In the genomic region with DNA sequence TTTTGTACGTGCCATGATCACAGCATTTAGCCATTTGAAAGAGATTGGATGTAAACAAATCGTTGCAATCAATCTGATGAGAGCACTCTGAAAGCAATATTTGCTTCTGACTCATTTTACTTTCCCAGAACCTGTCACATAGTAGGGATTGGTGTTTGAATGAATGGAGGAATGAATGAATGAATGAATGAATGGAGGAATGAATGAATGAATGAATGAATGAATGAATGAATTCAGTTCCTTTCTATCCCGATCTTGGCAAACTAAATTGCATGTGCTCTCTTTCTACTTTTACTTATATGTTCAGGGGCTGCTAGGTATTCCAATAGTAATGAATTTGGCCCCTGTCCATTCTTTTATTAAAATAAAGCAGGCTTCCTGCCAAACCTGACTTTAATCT, we compare ENCODE assay signal across 24 cellular contexts.
DNase-seq lines count a peak whose midpoint lies in the region; ATAC-seq, FAIRE-seq and TF ChIP-seq lines count a peak whose summit lies in the region.
"Had no signal": no experiment of that assay in that cellular context is flagged by ENCODE, and none has a peak within 500 bp of the region (broad histone marks: within the 10 kb centered on the region; RNA-seq: fewer than 3 reads in every experiment).

No MANE protein-coding gene starts in this region.

- H3K9me3 Mint-ChIP-seq in activated T-helper 17 cell treated with anti-CD3 and anti-CD28 coated beads, Interleukin-2, amount 50 U/mL, for 72 hours: peaks cover 12% of the 10 kb centered on the region
- peaks cover 0 to 3% of the 10 kb centered on the region in 2 donors for H3K9me3 Mint-ChIP-seq in activated T-cell treated with anti-CD3 and anti-CD28 coated beads, Interleukin-2, amount 50 U/mL, for 72 hours

- no peaks in the 10 kb centered on the region for H3K36me3 Mint-ChIP-seq in activated T-helper 17 cell treated with anti-CD3 and anti-CD28 coated beads, Interleukin-2, amount 50 U/mL, for 72 hours (ENCODE audit: low read depth)
- no peaks in the 10 kb centered on the region for H3K36me3 Mint-ChIP-seq in activated T-cell treated with anti-CD3 and anti-CD28 coated beads, Interleukin-2, amount 50 U/mL, for 72 hours (ENCODE audit: insufficient read depth in 2 of 2)
- H3K36me3 Mint-ChIP-seq: CD14-positive monocyte; CD4-positive, alpha-beta memory T cell; CD4-positive, CD25-positive, alpha-beta regulatory T cell; CD8-positive, alpha-beta memory T cell had no signal

- POLR2A ChIA-PET in GM12878 (lab: Charles Lee): no interaction called here

- H3K4me3 ChIP-seq in GM12878 (no peak overlapping the region), choroid plexus epithelial cell (ENCODE audit: low read depth, low read length) (no peak overlapping the region)
- H3K4me3 ChIP-seq: BLaER1 had no signal

- no peak overlapping the region for H3K27ac Mint-ChIP-seq in activated T-helper 17 cell treated with anti-CD3 and anti-CD28 coated beads, Interleukin-2, amount 50 U/mL, for 72 hours
- H3K27ac Mint-ChIP-seq in activated T-cell treated with anti-CD3 and anti-CD28 coated beads, Interleukin-2, amount 50 U/mL, for 72 hours: no peak overlapping the region
- H3K27ac Mint-ChIP-seq: CD14-positive monocyte; CD4-positive, alpha-beta memory T cell; CD4-positive, CD25-positive, alpha-beta regulatory T cell; CD8-positive, alpha-beta memory T cell had no signal

- SMC1A ChIA-PET in GM12878 (lab: Charles Lee; ENCODE audit: uncharacterized antibody, unreplicated experiment): no interaction called here

- no peak overlapping the region for H3K27ac ChIP-seq in GM12878 (ENCODE audit: control insufficient read depth, insufficient read depth)
- H3K27ac ChIP-seq: BLaER1 had no signal

- no peak for TF ChIP-seq CTCF in GM12878 (IDR thresholded peaks at IDR 0.05 in 2 of 3, conservative IDR thresholded peaks at IDR 0.05 in 1 of 3; ENCODE audit: control insufficient read depth in 2 of 3, extremely low read depth in 1 of 3, insufficient read depth in 1 of 3, low read depth in 3 of 3, low read length in 3 of 3)
- no peak for TF ChIP-seq CTCF in choroid plexus epithelial cell (conservative IDR thresholded peaks at IDR 0.05; ENCODE audit: low read depth, low read length)

- no TSS peak for BruUV-seq in GM12878 (replicated peaks; lab: Mats Ljungman, UMichigan)

- TF ChIP-seq EP300 in GM12878 (IDR thresholded peaks at IDR 0.05; ENCODE audit: borderline replicate concordance in 1 of 2, control insufficient read depth in 1 of 2, low read depth in 2 of 2, low read length in 2 of 2): no peak

- 14% methylated on average over 3 of the region's 3 CpGs for WGBS in GM12878 (ENCODE audit: insufficient coverage, insufficient replicate concordance, low lambda C conversion rate, missing lambda C conversion rate)

- no peak overlapping the region for H3K4me3 Mint-ChIP-seq in activated T-helper 17 cell treated with anti-CD3 and anti-CD28 coated beads, Interleukin-2, amount 50 U/mL, for 72 hours
- no peak overlapping the region for H3K4me3 Mint-ChIP-seq in activated T-cell treated with anti-CD3 and anti-CD28 coated beads, Interleukin-2, amount 50 U/mL, for 72 hours
- H3K4me3 Mint-ChIP-seq: CD14-positive monocyte; CD4-positive, alpha-beta memory T cell; CD4-positive, CD25-positive, alpha-beta regulatory T cell; CD8-positive, alpha-beta memory T cell had no signal

- DNase-seq in GM12878 (ENCODE audit: low read depth, low spot score) (no peak), choroid plexus epithelial cell (ENCODE audit: low read depth) (peak; percentile 6)
- no peak for DNase-seq in activated T-cell treated with anti-CD3 and anti-CD28 coated beads, Interleukin-2, amount 50 U/mL, for 72 hours
- DNase-seq: 8988T; ACHN; BE2C; C1 segment of cervical spinal cord; CD4-positive, alpha-beta memory T cell; CD4-positive, CD25-positive, alpha-beta regulatory T cell; CD8-positive, alpha-beta memory T cell; COR-L47; DMS 273 treated with DMSO at 0.1 percent for 48 hours; DMS153; DMS53; DMS79; DND-41; EL; GDM1 had no signal

- H2AFZ ChIP-seq in GM12878 (ENCODE audit: control insufficient read depth, low read depth, low read length): no peak overlapping the region

- RAD21 ChIA-PET in GM12878 (lab: Charles Lee; ENCODE audit: unreplicated experiment): no interaction called here

- CTCF ChIA-PET in GM12878 (lab: Yijun Ruan, JAX): no interaction called here

- intact Hi-C loops in GM12878 (cut with micrococcal nuclease; ENCODE audit: unreplicated experiment): no loop called here

- H4K20me1 ChIP-seq in GM12878 (ENCODE audit: control insufficient read depth, insufficient read depth): no peaks in the 10 kb centered on the region
- H4K20me1 ChIP-seq: BLaER1 had no signal

- FAIRE-seq in GM12878 (lab: Jason Lieb, UNC): no peak
- FAIRE-seq: A204.1, GM12891 had no signal

- peaks cover 13% of the 10 kb centered on the region for H3K27me3 Mint-ChIP-seq in activated T-helper 17 cell treated with anti-CD3 and anti-CD28 coated beads, Interleukin-2, amount 50 U/mL, for 72 hours
- peaks cover 10% of the 10 kb centered on the region for H3K27me3 Mint-ChIP-seq in activated T-cell treated with anti-CD3 and anti-CD28 coated beads, Interleukin-2, amount 50 U/mL, for 72 hours (ENCODE audit: low read depth)
- H3K27me3 Mint-ChIP-seq: CD4-positive, CD25-positive, alpha-beta regulatory T cell; CD8-positive, alpha-beta memory T cell had no signal

- no peaks in the 10 kb centered on the region for H3K4me1 Mint-ChIP-seq in activated T-helper 17 cell treated with anti-CD3 and anti-CD28 coated beads, Interleukin-2, amount 50 U/mL, for 72 hours
- no peaks in the 10 kb centered on the region for H3K4me1 Mint-ChIP-seq in activated T-cell treated with anti-CD3 and anti-CD28 coated beads, Interleukin-2, amount 50 U/mL, for 72 hours (ENCODE audit: low read depth)
- H3K4me1 Mint-ChIP-seq: CD14-positive monocyte; CD4-positive, alpha-beta memory T cell; CD4-positive, CD25-positive, alpha-beta regulatory T cell; CD8-positive, alpha-beta memory T cell had no signal

- no peaks in the 10 kb centered on the region for H3K36me3 ChIP-seq in GM12878 (ENCODE audit: control insufficient read depth in 2 of 2, insufficient read depth in 2 of 2, low read length in 1 of 2)
- H3K36me3 ChIP-seq: BE2C, BLaER1 had no signal

- H3K79me2 ChIP-seq in GM12878 (ENCODE audit: control insufficient read depth, insufficient read depth, low read length): no peaks in the 10 kb centered on the region

- TF ChIP-seq RAD21 in GM12878 (IDR thresholded peaks at IDR 0.05; ENCODE audit: insufficient read depth, low read depth, low read length): no peak

- H3K4me1 ChIP-seq in GM12878 (ENCODE audit: control insufficient read depth, insufficient read depth, low read length): no peaks in the 10 kb centered on the region
- H3K4me1 ChIP-seq: BE2C, BLaER1 had no signal

- in situ Hi-C loops in GM12878 (cut with MboI): no loop called here

- H3K9ac ChIP-seq in GM12878 (ENCODE audit: control insufficient read depth, insufficient read depth, low read length): no peak overlapping the region
- H3K9ac ChIP-seq: BLaER1 had no signal

- ATAC-seq in GM12878 (no peak), GM18858 (IDR thresholded peaks at IDR 0.05; ENCODE audit: unreplicated experiment) (no peak)
- ATAC-seq in activated T-helper 17 cell treated with anti-CD3 and anti-CD28 coated beads, Interleukin-2, amount 50 U/mL, for 72 hours (replicated peaks): no peak
- ATAC-seq in activated T-cell treated with anti-CD3 and anti-CD28 coated beads, Interleukin-2, amount 50 U/mL, for 72 hours (replicated peaks in 1 of 2): no peak

- no peaks in the 10 kb centered on the region for H3K27me3 ChIP-seq in GM12878 (replicated peaks in 1 of 2; ENCODE audit: control insufficient read depth in 2 of 2, insufficient read depth in 2 of 2, low read length in 1 of 2)
- H3K27me3 ChIP-seq: BE2C, BLaER1 had no signal

- no peaks in the 10 kb centered on the region for H3K9me3 ChIP-seq in GM12878 (replicated peaks; ENCODE audit: control insufficient read depth, insufficient read depth, low read length)
- H3K9me3 ChIP-seq: BE2C, BLaER1 had no signal

- no peak overlapping the region for H3K4me2 ChIP-seq in GM12878 (ENCODE audit: control insufficient read depth, insufficient read depth)
- H3K4me2 ChIP-seq: BLaER1 had no signal

- no peak for TF ChIP-seq POLR2A in GM12878 (IDR thresholded peaks at IDR 0.05; ENCODE audit: low read depth, low read length)

TF ChIP-seq in GM12878, 131 proteins besides CTCF, POLR2A, EP300 and RAD21:
- peak; percentile 84 for TF ChIP-seq ZNF24 (IDR thresholded peaks at IDR 0.05)
- TF ChIP-seq IKZF1 (conservative IDR thresholded peaks at IDR 0.05): no peak
